Comparison of ENCODE assay signal across 20 cellular contexts in the genomic region with DNA sequence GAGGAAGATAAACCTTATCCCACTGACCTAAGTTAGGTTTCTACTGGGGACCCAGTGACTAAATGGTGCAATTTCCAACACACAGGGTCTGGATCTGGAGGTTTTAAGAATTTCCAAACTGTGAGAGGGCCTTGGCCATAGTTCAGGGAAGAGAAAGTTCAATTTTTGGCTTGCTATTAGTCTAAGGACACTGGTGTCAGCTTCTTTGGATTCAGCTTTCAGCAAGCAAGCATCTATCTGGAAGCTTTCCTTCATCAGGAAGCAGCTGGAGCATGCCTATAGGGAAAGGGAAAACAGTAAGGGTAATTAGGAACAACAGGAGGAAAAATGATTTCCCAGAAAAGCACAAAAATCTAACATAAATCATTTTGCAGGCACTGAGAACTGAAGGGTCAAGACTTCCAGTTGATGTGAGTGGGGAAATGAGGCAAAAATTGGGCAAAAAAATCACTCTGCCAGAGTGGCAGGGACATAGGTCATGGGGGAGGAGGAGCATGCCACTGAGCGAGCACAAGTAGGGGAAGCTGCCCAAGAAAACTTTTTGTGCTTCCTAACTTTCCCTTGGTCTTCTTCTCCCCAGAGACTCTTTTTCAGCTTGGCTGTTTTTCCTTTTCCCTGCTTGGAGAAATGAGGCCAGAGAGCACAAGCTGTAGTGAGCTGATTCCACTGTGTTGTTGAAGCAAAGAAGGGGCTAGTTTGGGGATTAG.
"Had no signal": no experiment of that assay in that cellular context is flagged by ENCODE, and none has a peak within 500 bp of the region (broad histone marks: within the 10 kb centered on the region; RNA-seq: fewer than 3 reads in every experiment).

No MANE protein-coding gene starts in this region.

- H3K9me3 ChIP-seq: ascending aorta, breast epithelium, sigmoid colon, stomach, thyroid gland, vagina had no signal

- H3K27me3 ChIP-seq: ascending aorta, breast epithelium, sigmoid colon, spleen, stomach, thyroid gland, vagina had no signal

- H3K9me3 Mint-ChIP-seq: activated CD4-positive, alpha-beta T cell treated with anti-CD3 and anti-CD28 coated beads, Interleukin-2, amount 10 ng/mL, durations not matched to agents 24 days and 14 days; activated T-cell treated with anti-CD3 and anti-CD28 coated beads, Interleukin-2, amount 50 U/mL, for 72 hours; mesothelial cell of epicardium had no signal

- H3K4me3 ChIP-seq: ascending aorta, breast epithelium, lung, sigmoid colon, spleen, stomach, thyroid gland, vagina had no signal

- H3K4me1 ChIP-seq: ascending aorta, breast epithelium, sigmoid colon, spleen, stomach, thyroid gland, vagina had no signal

- H3K27ac Mint-ChIP-seq: activated CD4-positive, alpha-beta T cell treated with anti-CD3 and anti-CD28 coated beads, Interleukin-2, amount 10 ng/mL, durations not matched to agents 24 days and 14 days; activated naive CD8-positive, alpha-beta T cell treated with anti-CD3 and anti-CD28 coated beads, Interleukin-2, amount 10 ng/mL, durations not matched to agents 7 days and 5 days; activated T-cell treated with anti-CD3 and anti-CD28 coated beads, Interleukin-2, amount 50 U/mL, for 72 hours; effector memory CD8-positive, alpha-beta T cell; mesothelial cell of epicardium; progenitor cell of endocrine pancreas had no signal

- ATAC-seq: activated T-cell treated with anti-CD3 and anti-CD28 coated beads, Interleukin-2, amount 50 U/mL, for 72 hours; effector memory CD8-positive, alpha-beta T cell had no signal

- DNase-seq: activated CD4-positive, alpha-beta T cell treated with anti-CD3 and anti-CD28 coated beads, Interleukin-2, amount 10 ng/mL, durations not matched to agents 24 days and 14 days; activated CD4-positive, CD25-positive, alpha-beta regulatory T cell; activated CD8-positive, alpha-beta memory T cell treated with anti-CD3 and anti-CD28 coated beads, Interleukin-2, amount 50 U/mL, for 48 hours; activated gamma-delta T cell treated with Interleukin-2 at 50 U/mL for 16 hours; activated naive CD8-positive, alpha-beta T cell treated with anti-CD3 and anti-CD28 coated beads, Interleukin-2, amount 10 ng/mL, durations not matched to agents 7 days and 5 days; activated T-cell treated with anti-CD3 and anti-CD28 coated beads, Interleukin-2, amount 50 U/mL, for 72 hours; dermis blood vessel endothelial cell; effector memory CD8-positive, alpha-beta T cell; hippocampal formation; sigmoid colon; spleen; stomach; thyroid gland had no signal

- H3K27me3 Mint-ChIP-seq: activated CD4-positive, alpha-beta T cell treated with anti-CD3 and anti-CD28 coated beads, Interleukin-2, amount 10 ng/mL, durations not matched to agents 24 days and 14 days; activated naive CD8-positive, alpha-beta T cell treated with anti-CD3 and anti-CD28 coated beads, Interleukin-2, amount 10 ng/mL, durations not matched to agents 7 days and 5 days; effector memory CD8-positive, alpha-beta T cell; progenitor cell of endocrine pancreas had no signal

- H3K27ac ChIP-seq: ascending aorta, spleen, thyroid gland, vagina had no signal

- FAIRE-seq: keratinocyte had no signal

- H3K36me3 Mint-ChIP-seq: activated naive CD8-positive, alpha-beta T cell treated with anti-CD3 and anti-CD28 coated beads, Interleukin-2, amount 10 ng/mL, durations not matched to agents 7 days and 5 days; mesothelial cell of epicardium had no signal

- H3K4me1 Mint-ChIP-seq: activated CD4-positive, alpha-beta T cell treated with anti-CD3 and anti-CD28 coated beads, Interleukin-2, amount 10 ng/mL, durations not matched to agents 24 days and 14 days; activated naive CD8-positive, alpha-beta T cell treated with anti-CD3 and anti-CD28 coated beads, Interleukin-2, amount 10 ng/mL, durations not matched to agents 7 days and 5 days had no signal

- H3K36me3 ChIP-seq: ascending aorta, breast epithelium, sigmoid colon, spleen, stomach, thyroid gland, vagina had no signal

- H3K4me3 Mint-ChIP-seq: activated CD4-positive, alpha-beta T cell treated with anti-CD3 and anti-CD28 coated beads, Interleukin-2, amount 10 ng/mL, durations not matched to agents 24 days and 14 days; activated naive CD8-positive, alpha-beta T cell treated with anti-CD3 and anti-CD28 coated beads, Interleukin-2, amount 10 ng/mL, durations not matched to agents 7 days and 5 days; activated T-cell treated with anti-CD3 and anti-CD28 coated beads, Interleukin-2, amount 50 U/mL, for 72 hours; effector memory CD8-positive, alpha-beta T cell; mesothelial cell of epicardium had no signal
